8 cellular contexts compared by ENCODE assay signal in genomic region chr19:1082165-1082927, GRCh38. TPM values are rescaled to one million over a fixed set of nuclear protein-coding genes. Genes with fewer than 3 reads are reported as not detected.
A peak's percentile ranks its signal among the peaks of the same experiment; 100 is the strongest.
DNase-seq lines count a peak whose midpoint lies in the region; ATAC-seq and TF ChIP-seq lines count a peak whose summit lies in the region.

No MANE protein-coding gene starts in this region.

- H3K36me3 Mint-ChIP-seq in naive thymus-derived CD4-positive, alpha-beta T cell, result peaks cover 5 to 41% (median 14%) of the 10 kb centered on the region in 5 donors

- peaks cover 17 to 59% (median 46%) of the 10 kb centered on the region in 7 donors for H3K4me1 Mint-ChIP-seq in naive thymus-derived CD4-positive, alpha-beta T cell

- peak overlapping the region in 8 of 9 donors; percentile 54 to 100 (median 90) for H3K27ac Mint-ChIP-seq in naive thymus-derived CD4-positive, alpha-beta T cell

- no peak overlapping the region for H3K4me3 ChIP-seq in naive thymus-derived CD4-positive, alpha-beta T cell (ENCODE audit: low read length)
- H3K4me3 ChIP-seq in upper lobe of left lung, result peak overlapping the region in 3 of 4 donors; percentile 27 to 38 (median 34)

- H3K27me3 ChIP-seq in naive thymus-derived CD4-positive, alpha-beta T cell (ENCODE audit: control insufficient read depth in 2 of 2, insufficient read depth in 2 of 2, low read length in 2 of 2), result no peaks in the 10 kb centered on the region
- H3K27me3 ChIP-seq in upper lobe of left lung, result no peaks in the 10 kb centered on the region

- no peak for TF ChIP-seq POLR2A in upper lobe of left lung (IDR thresholded peaks at IDR 0.05)

- 45 to 73% methylated on average over 32 to 48 of the region's 51 CpGs for WGBS in upper lobe of left lung, 2 donors

- CTCF ChIA-PET in naive thymus-derived CD4-positive, alpha-beta T cell (lab: Charles Lee), result interaction anchor here (0.9 to 8.7 kb wide), 3 partner anchors 12 to 52 kb away, joined by 3 to 68 read pairs (median 3); partner anchors contain the start of gene ARHGAP45

- intact Hi-C loops in naive thymus-derived CD4-positive, alpha-beta T cell (cut with micrococcal nuclease), result loop anchor here in 1 of 2 donors (1.0 kb wide), 1 partner anchor 15 kb away; the partner anchor contains the start of gene ARHGAP45

- peak; percentile 92 for ATAC-seq in naive thymus-derived CD4-positive, alpha-beta T cell
- ATAC-seq in upper lobe of left lung (ENCODE audit: low FRiP score in 2 of 2), result peak; percentile 77 to 93

- H3K36me3 ChIP-seq in naive thymus-derived CD4-positive, alpha-beta T cell (ENCODE audit: control insufficient read depth in 2 of 3, insufficient read depth in 3 of 3, low read length in 3 of 3), result peaks cover 41 to 83% (median 42%) of the 10 kb centered on the region in 3 experiments
- peaks cover 8 to 90% (median 80%) of the 10 kb centered on the region in 4 donors for H3K36me3 ChIP-seq in upper lobe of left lung

- peaks cover 40 to 43% of the 10 kb centered on the region in 2 donors for H3K4me1 ChIP-seq in naive thymus-derived CD4-positive, alpha-beta T cell (ENCODE audit: control insufficient read depth in 2 of 2, insufficient read depth in 2 of 2, low read length in 2 of 2)
- H3K4me1 ChIP-seq in upper lobe of left lung, result peaks cover 10 to 39% (median 20%) of the 10 kb centered on the region in 4 donors

- TF ChIP-seq CTCF in GM10266 (IDR thresholded peaks at IDR 0.05; ENCODE audit: control insufficient read depth, insufficient read depth, low read depth, missing control alignments), result no peak
- no peak for TF ChIP-seq CTCF in upper lobe of left lung (IDR thresholded peaks at IDR 0.05)

- TF ChIP-seq EP300 in upper lobe of left lung (IDR thresholded peaks at IDR 0.05), result no peak

- peak overlapping the region; percentile 66 for H3K27ac ChIP-seq in naive thymus-derived CD4-positive, alpha-beta T cell (ENCODE audit: low read depth, low read length)
- peak overlapping the region in 2 of 4 donors; percentile 67 to 75 for H3K27ac ChIP-seq in upper lobe of left lung

- H3K27me3 Mint-ChIP-seq in naive thymus-derived CD4-positive, alpha-beta T cell, result no peaks in the 10 kb centered on the region

- POLR2A ChIA-PET in naive thymus-derived CD4-positive, alpha-beta T cell (lab: Charles Lee), result interaction anchor here (0.6 to 38.6 kb wide), 7 partner anchors 8 to 320 kb away, joined by 3 to 2022 read pairs (median 144); partner anchors contain the start of genes ABCA7, ARHGAP45, CNN2 and GPX4

- peaks cover 0 to 11% (median 0%) of the 10 kb centered on the region in 11 donors for H3K9me3 Mint-ChIP-seq in naive thymus-derived CD4-positive, alpha-beta T cell

- DNase-seq in GM10266 (ENCODE audit: extremely low spot score) (peak; percentile 82), NCI-H2171 (lab: John Stamatoyannopoulos, UW) (peak; percentile 86), dermis blood vessel endothelial cell (peak; percentile 62), upper lobe of left lung (peak; percentile 93 to 95), GF-D8 (lab: John Stamatoyannopoulos, UW) (no peak), A172 (ENCODE audit: low spot score) (no peak)
- DNase-seq in activated CD4-positive, CD25-positive, alpha-beta regulatory T cell treated with anti-CD3 and anti-CD28 coated beads, Interleukin-2, amount 50 U/mL, for 72 hours, result peak; percentile 75
- DNase-seq in naive thymus-derived CD4-positive, alpha-beta T cell, result peak; percentile 66 to 93 (median 85)

- H3K4me3 Mint-ChIP-seq in naive thymus-derived CD4-positive, alpha-beta T cell, result peak overlapping the region in 9 of 10 donors; percentile 34 to 97 (median 75)

- no peaks in the 10 kb centered on the region for H3K9me3 ChIP-seq in naive thymus-derived CD4-positive, alpha-beta T cell (ENCODE audit: control insufficient read depth in 2 of 3, low read length in 3 of 3)
- no peaks in the 10 kb centered on the region for H3K9me3 ChIP-seq in upper lobe of left lung

RNA-seq across cellular contexts. Expression of gene POLR2E, which starts 12.8 kb away (rescaled TPM):
- total RNA-seq in dermis blood vessel endothelial cell, result 71.5 and 193 TPM in 2 replicates
- total RNA-seq in naive thymus-derived CD4-positive, alpha-beta T cell, result 100 to 1,000 TPM in 1 of 5 experiments, 10 to 100 TPM in 4; 75.3 to 157 (median 82.1) TPM
- polyA plus RNA-seq in naive thymus-derived CD4-positive, alpha-beta T cell, result 100 to 1,000 TPM; 136 to 179 TPM
- 100 to 1,000 TPM in 4 of 6 donors, 10 to 100 TPM in 2; 50.0 to 176 (median 103) TPM for total RNA-seq in upper lobe of left lung
- 265 and 318 TPM in 2 replicates for total RNA-seq in A172 (2014; rRNA removed; shearing (Covaris generic))

RNA-seq across cellular contexts. Expression of gene ARHGAP45, which starts 15.4 kb away (rescaled TPM):
- total RNA-seq in dermis blood vessel endothelial cell (40.3 and 55.5 TPM in 2 replicates), upper lobe of left lung (100 to 1,000 TPM in 4 of 6 donors, 10 to 100 TPM in 2; 91.6 to 332 (median 123) TPM)
- total RNA-seq in naive thymus-derived CD4-positive, alpha-beta T cell, result 1,000 to 10,000 TPM in 1 of 5 experiments, 100 to 1,000 TPM in 4; 467 to 1,030 (median 779) TPM
- 100 to 1,000 TPM; 305 to 880 TPM for polyA plus RNA-seq in naive thymus-derived CD4-positive, alpha-beta T cell
- total RNA-seq in A172 (2014; rRNA removed; shearing (Covaris generic)), result 3.1 and 4.9 TPM in 2 replicates

RNA-seq across cellular contexts. Expression of gene GPX4, which starts 21.4 kb away (rescaled TPM):
- total RNA-seq in dermis blood vessel endothelial cell (281 and 591 TPM in 2 replicates), upper lobe of left lung (100 to 1,000 TPM; 370 to 717 (median 484) TPM)
- 100 to 1,000 TPM; 122 to 235 (median 194) TPM for total RNA-seq in naive thymus-derived CD4-positive, alpha-beta T cell
- 100 to 1,000 TPM; 417 to 522 TPM for polyA plus RNA-seq in naive thymus-derived CD4-positive, alpha-beta T cell
- total RNA-seq in A172 (2014; rRNA removed; shearing (Covaris generic)), result 323 and 353 TPM in 2 replicates

RNA-seq across cellular contexts. Expression of gene ABCA7, which starts 42.4 kb away (rescaled TPM):
- total RNA-seq in dermis blood vessel endothelial cell (9.4 and 10.0 TPM in 2 replicates), upper lobe of left lung (100 to 1,000 TPM in 2 of 6 donors, 10 to 100 TPM in 4; 34.1 to 224 (median 58.2) TPM)
- 100 to 1,000 TPM in 4 of 5 experiments, 10 to 100 TPM in 1; 57.8 to 323 (median 155) TPM for total RNA-seq in naive thymus-derived CD4-positive, alpha-beta T cell
- polyA plus RNA-seq in naive thymus-derived CD4-positive, alpha-beta T cell, result 10 to 100 TPM in 1 of 2 donors, 1 to 10 TPM in 1; 6.6 to 25.5 TPM
- total RNA-seq in A172 (2014; rRNA removed; shearing (Covaris generic)), result 5.1 and 8.6 TPM in 2 replicates

RNA-seq across cellular contexts. Expression of gene CNN2, which starts 55.9 kb away (rescaled TPM):
- total RNA-seq in dermis blood vessel endothelial cell (108 and 253 TPM in 2 replicates), upper lobe of left lung (100 to 1,000 TPM in 5 of 6 donors, 10 to 100 TPM in 1; 98.1 to 262 (median 164) TPM)
- 100 to 1,000 TPM; 234 to 440 (median 240) TPM for total RNA-seq in naive thymus-derived CD4-positive, alpha-beta T cell
- 100 to 1,000 TPM; 401 to 704 TPM for polyA plus RNA-seq in naive thymus-derived CD4-positive, alpha-beta T cell
- 219 and 243 TPM in 2 replicates for total RNA-seq in A172 (2014; rRNA removed; shearing (Covaris generic))

Comparison
In these comparisons a context has a peak if more than half of its experiments do, and no peak if none do; other contexts are left out.
1. DNase-seq: peak in GM10266 (single experiment), NCI-H2171 (single experiment), activated CD4-positive, CD25-positive, alpha-beta regulatory T cell treated with anti-CD3 and anti-CD28 coated beads, Interleukin-2, amount 50 U/mL, for 72 hours (single experiment), dermis blood vessel endothelial cell (single experiment), naive thymus-derived CD4-positive, alpha-beta T cell (9 of 9) and upper lobe of left lung (2 of 2); none in GF-D8 (single experiment) and A172 (single experiment).